Comparison of ENCODE assay signal across 29 cellular contexts in genomic region chr11:133004369-133004768, GRCh38.
"Had no signal": no experiment of that assay in that cellular context is flagged by ENCODE, and none has a peak within 500 bp of the region (broad histone marks: within the 10 kb centered on the region; RNA-seq: fewer than 3 reads in every experiment).

No MANE protein-coding gene starts in this region.

- H3K9me3 ChIP-seq: ovary, psoas muscle, sigmoid colon, suprapubic skin, testis, tibial artery, transverse colon, upper lobe of left lung, vagina had no signal

- H2AFZ ChIP-seq: parathyroid adenoma had no signal

- H3K9me3 Mint-ChIP-seq: stimulated activated effector memory CD8-positive, alpha-beta T cell treated with anti-CD3 and anti-CD28 coated beads, Interleukin-12 subunit alpha, Interleukin-12 subunit beta, amount 100 ng/mL, for 72 hours had no signal

- H3K27me3 Mint-ChIP-seq: naive B cell; natural killer cell treated with Interleukin-12 subunit alpha and Interleukin-12 subunit beta and Interleukin-15 and Interleukin-18, amount 100 ng/mL, for 72 hours; stimulated activated naive B cell treated with anti-CD40 and anti-IgM and Interleukin-4, amounts not matched to agents 10 μg/mL and 1 μg/mL and 100 μg/mL, for 72 hours; stimulated activated naive CD8-positive, alpha-beta T cell treated with anti-CD3 and anti-CD28 coated beads, Interleukin-15, Interleukin-2, amounts not matched to agents 100 ng/mL and 50 ng/mL, for 24 hours had no signal

- H3K27me3 ChIP-seq: ovary, right lobe of liver, sigmoid colon, suprapubic skin, testis, tibial artery, transverse colon, upper lobe of left lung, vagina had no signal

- H3K27ac Mint-ChIP-seq: naive B cell; natural killer cell treated with Interleukin-12 subunit alpha and Interleukin-12 subunit beta and Interleukin-15 and Interleukin-18, amount 100 ng/mL, for 72 hours; nephron progenitor cell; progenitor cell of endocrine pancreas; stimulated activated effector memory CD8-positive, alpha-beta T cell treated with anti-CD3 and anti-CD28 coated beads, Interleukin-12 subunit alpha, Interleukin-12 subunit beta, amount 100 ng/mL, for 72 hours; stimulated activated naive B cell treated with anti-CD40 and anti-IgM and Interleukin-4, amounts not matched to agents 10 μg/mL and 1 μg/mL and 100 μg/mL, for 72 hours; stimulated activated naive CD8-positive, alpha-beta T cell treated with anti-CD3 and anti-CD28 coated beads, Interleukin-15, Interleukin-2, amounts not matched to agents 100 ng/mL and 50 ng/mL, for 24 hours had no signal

- DNase-seq: naive B cell; naive thymus-derived CD8-positive, alpha-beta T cell; nephron progenitor cell; occipital lobe; ovary; psoas muscle; right cardiac atrium; right lobe of liver; sigmoid colon; small intestine; stimulated activated CD4-positive, alpha-beta T cell treated with anti-CD3 and anti-CD28 coated beads, Interleukin-15, amount 100 ng/mL, for 24 hours; stimulated activated CD4-positive, alpha-beta T cell treated with anti-CD3 and anti-CD28 coated beads, Interleukin-2, amount 100 ng/mL, for 24 hours; stimulated activated CD4-positive, alpha-beta T cell treated with anti-CD3 and anti-CD28 coated beads, Interleukin-2, amount 100 ng/mL, for 48 hours; stimulated activated CD4-positive, alpha-beta T cell treated with anti-CD3 and anti-CD28 coated beads, Interleukin-4, amount 100 ng/mL, for 24 hours; stimulated activated naive B cell treated with anti-CD40 and anti-IgM and Interleukin-4, amounts not matched to agents 10 μg/mL and 1 μg/mL and 100 μg/mL, for 72 hours; stimulated activated naive CD4-positive, alpha-beta T cell treated with Interleukin-2 at 50 U/mL for 16 hours; substantia nigra; testis; tibial artery; transverse colon had no signal

- H3K36me3 ChIP-seq: ovary, right lobe of liver, sigmoid colon, suprapubic skin, tibial artery, transverse colon, upper lobe of left lung, vagina had no signal

- H3K4me1 ChIP-seq: parathyroid adenoma, psoas muscle, right lobe of liver, sigmoid colon, suprapubic skin, tibial artery, transverse colon, upper lobe of left lung, vagina had no signal

- H3K27ac ChIP-seq: ovary, parathyroid adenoma, psoas muscle, right lobe of liver, sigmoid colon, suprapubic skin, testis, tibial artery, transverse colon, upper lobe of left lung, vagina had no signal

- H3K4me3 Mint-ChIP-seq: naive B cell; naive thymus-derived CD8-positive, alpha-beta T cell; natural killer cell treated with Interleukin-12 subunit alpha and Interleukin-12 subunit beta and Interleukin-15 and Interleukin-18, amount 100 ng/mL, for 72 hours; nephron progenitor cell; neural crest cell; stimulated activated effector memory CD8-positive, alpha-beta T cell treated with anti-CD3 and anti-CD28 coated beads, Interleukin-12 subunit alpha, Interleukin-12 subunit beta, amount 100 ng/mL, for 72 hours; stimulated activated naive B cell treated with anti-CD40 and anti-IgM and Interleukin-4, amounts not matched to agents 10 μg/mL and 1 μg/mL and 100 μg/mL, for 72 hours; stimulated activated naive CD8-positive, alpha-beta T cell treated with anti-CD3 and anti-CD28 coated beads, Interleukin-15, Interleukin-2, amounts not matched to agents 100 ng/mL and 50 ng/mL, for 24 hours had no signal

- ATAC-seq: naive thymus-derived CD8-positive, alpha-beta T cell; psoas muscle; right cardiac atrium; stimulated activated effector memory CD8-positive, alpha-beta T cell treated with anti-CD3 and anti-CD28 coated beads, Interleukin-12 subunit alpha, Interleukin-12 subunit beta, amount 100 ng/mL, for 72 hours; stimulated activated naive B cell treated with anti-CD40 and anti-IgM and Interleukin-4, amounts not matched to agents 10 μg/mL and 1 μg/mL and 100 μg/mL, for 72 hours had no signal

- H3K4me3 ChIP-seq: ovary, psoas muscle, right lobe of liver, sigmoid colon, suprapubic skin, testis, tibial artery, transverse colon, upper lobe of left lung, vagina had no signal

- H3K9ac ChIP-seq: parathyroid adenoma had no signal

- H3K4me1 Mint-ChIP-seq: naive B cell; naive thymus-derived CD8-positive, alpha-beta T cell; nephron progenitor cell; neural crest cell; stimulated activated effector memory CD8-positive, alpha-beta T cell treated with anti-CD3 and anti-CD28 coated beads, Interleukin-12 subunit alpha, Interleukin-12 subunit beta, amount 100 ng/mL, for 72 hours; stimulated activated naive B cell treated with anti-CD40 and anti-IgM and Interleukin-4, amounts not matched to agents 10 μg/mL and 1 μg/mL and 100 μg/mL, for 72 hours had no signal
